8 cellular contexts compared by ENCODE assay signal in genomic region chr16:4474192-4474961, GRCh38.
DNase-seq lines count a peak whose midpoint lies in the region; ATAC-seq and TF ChIP-seq lines count a peak whose summit lies in the region.

Gene NMRAL1, minus strand, starts transcription at chr16:4474625. Its CDS starts 493 bp downstream, at chr16:4474132.

- in situ Hi-C loops in GM13976 (cut with MboI; ENCODE audit: low sequenced_read_pairs, unreplicated experiment) = no loop called here

- DNase-seq in GM13976 (ENCODE audit: low spot score) (peak; percentile 95), NOMO-1 (lab: John Stamatoyannopoulos, UW; ENCODE audit: unreplicated experiment in 2 of 2) (peak; percentile 91 to 95), memory B cell (ENCODE audit: low spot score in 2 of 2) (peak; percentile 70 to 71)
- peak; percentile 68 to 86 (median 79) for DNase-seq in activated CD8-positive, alpha-beta memory T cell treated with anti-CD3 and anti-CD28 coated beads for 48 hours (ENCODE audit: low read depth in 2 of 3, low spot score in 2 of 3)
- peak; percentile 78 to 81 (median 78) for DNase-seq in effector memory CD8-positive, alpha-beta T cell
- DNase-seq in stimulated activated CD8-positive, alpha-beta memory T cell treated with anti-CD3 and anti-CD28 coated beads, Interleukin-12 subunit alpha, Interleukin-12 subunit beta, amount 100 ng/mL, for 24 hours (ENCODE audit: extremely low read depth) = peak; percentile 72

- H3K4me1 Mint-ChIP-seq in effector memory CD8-positive, alpha-beta T cell (ENCODE audit: low read depth in 2 of 2) = peaks cover 27 to 34% of the 10 kb centered on the region in 2 donors
- H3K4me1 Mint-ChIP-seq in memory B cell = peaks cover 15% of the 10 kb centered on the region

- ATAC-seq in HG03439 (IDR thresholded peaks at IDR 0.05; ENCODE audit: unreplicated experiment) = peak; percentile 35
- peak; percentile 61 for ATAC-seq in effector memory CD8-positive, alpha-beta T cell (replicated peaks)
- peak; percentile 51 for ATAC-seq in memory B cell (ENCODE audit: low read depth)
- no peak for ATAC-seq in HG03565 (IDR thresholded peaks at IDR 0.05; ENCODE audit: unreplicated experiment)

- peak within 1 kb of the TSS; percentile 90 for H3K4me3 Mint-ChIP-seq in effector memory CD8-positive, alpha-beta T cell
- H3K4me3 Mint-ChIP-seq in memory B cell = peak within 1 kb of the TSS; percentile 85

- H3K27ac Mint-ChIP-seq in effector memory CD8-positive, alpha-beta T cell = peak within 1 kb of the TSS; percentile 89 to 95
- H3K27ac Mint-ChIP-seq in memory B cell = peak within 1 kb of the TSS; percentile 82

- no peaks in the 10 kb centered on the region for H3K9me3 Mint-ChIP-seq in effector memory CD8-positive, alpha-beta T cell
- H3K9me3 Mint-ChIP-seq in memory B cell = no peaks in the 10 kb centered on the region

- TF ChIP-seq CTCF in GM13976 (IDR thresholded peaks at IDR 0.05; ENCODE audit: borderline replicate concordance, control extremely low read depth, extremely low read depth, insufficient read depth, missing control alignments) = no peak

- H3K36me3 Mint-ChIP-seq in effector memory CD8-positive, alpha-beta T cell (ENCODE audit: insufficient read depth) = peaks cover 21% of the 10 kb centered on the region
- peaks cover 2% of the 10 kb centered on the region for H3K36me3 Mint-ChIP-seq in memory B cell

- no peaks in the 10 kb centered on the region for H3K27me3 Mint-ChIP-seq in effector memory CD8-positive, alpha-beta T cell
- no peaks in the 10 kb centered on the region for H3K27me3 Mint-ChIP-seq in memory B cell
